In genomic region chr11:47248664-47249377, GRCh38 we compare ENCODE assay signal across 8 cellular contexts. TPM values are rescaled to one million over a fixed set of nuclear protein-coding genes. Genes with fewer than 3 reads are reported as not detected.
DNase-seq lines count a peak whose midpoint lies in the region; ATAC-seq and TF ChIP-seq lines count a peak whose summit lies in the region.

TSS of gene ACP2 (minus strand) at chr11:47248814. CDS start at chr11:47248789, 25 bp downstream.

- TF ChIP-seq CTCF in GM12872 (IDR thresholded peaks at IDR 0.05; ENCODE audit: insufficient read depth, low read depth, low read length): peak; percentile 59
- peak; percentile 26 for TF ChIP-seq CTCF in cardiac muscle cell (IDR thresholded peaks at IDR 0.05; ENCODE audit: low read depth, low read length)
- TF ChIP-seq CTCF in upper lobe of left lung (IDR thresholded peaks at IDR 0.05): peak in 2 of 6 experiments; percentile 31 to 37

- H3K27ac ChIP-seq in cardiac muscle cell (peak within 1 kb of the TSS; percentile 99), upper lobe of left lung (peak within 1 kb of the TSS; percentile 79 to 92 (median 92))

- H3K4me3 ChIP-seq in cardiac muscle cell (peak within 1 kb of the TSS; percentile 60), upper lobe of left lung (peak within 1 kb of the TSS; percentile 64 to 73 (median 68))

- H3K9me3 ChIP-seq in cardiac muscle cell (ENCODE audit: low read depth) (no peaks in the 10 kb centered on the region), upper lobe of left lung (no peaks in the 10 kb centered on the region)

- ATAC-seq in HG02571 (IDR thresholded peaks at IDR 0.05; ENCODE audit: unreplicated experiment): peak; percentile 91
- peak; percentile 96 to 97 for ATAC-seq in upper lobe of left lung (ENCODE audit: low FRiP score in 2 of 2)

- peak in 3 of 4 donors; percentile 46 to 82 (median 60) for TF ChIP-seq POLR2A in upper lobe of left lung (IDR thresholded peaks at IDR 0.05)

- H3K4me1 ChIP-seq in cardiac muscle cell (ENCODE audit: low read depth) (peaks cover 5% of the 10 kb centered on the region), upper lobe of left lung (peaks cover 23 to 40% (median 29%) of the 10 kb centered on the region in 4 donors)

- H3K27me3 ChIP-seq in cardiac muscle cell: no peaks in the 10 kb centered on the region
- H3K27me3 ChIP-seq in upper lobe of left lung: no peaks in the 10 kb centered on the region

- peak in 1 of 4 donors; percentile 21 for TF ChIP-seq EP300 in upper lobe of left lung (IDR thresholded peaks at IDR 0.05)

- 0% methylated on average over 3 to 44 of the region's 45 CpGs for WGBS in upper lobe of left lung, 2 donors

- peaks cover 24% of the 10 kb centered on the region for H3K36me3 ChIP-seq in cardiac muscle cell
- H3K36me3 ChIP-seq in upper lobe of left lung: peaks cover 0 to 23% (median 19%) of the 10 kb centered on the region in 4 donors

- intact Hi-C loops in posterior cingulate gyrus (cut with DNase I): loop anchor here (2.0 kb wide), 1 partner anchor 72 kb away; the partner anchor contains the start of gene ARFGAP2

- DNase-seq in NAMALWA (ENCODE audit: low spot score) (peak; percentile 94), SW 1271 (lab: John Stamatoyannopoulos, UW) (peak; percentile 73 to 86), cardiac muscle cell (ENCODE audit: low read depth in 1 of 2, low spot score in 1 of 2) (peak; percentile 92 to 93), posterior cingulate gyrus (peak; percentile 82 to 99 (median 92)), upper lobe of left lung (peak; percentile 95 to 96)
- peak; percentile 68 for DNase-seq in activated naive CD8-positive, alpha-beta T cell treated with anti-CD3 and anti-CD28 coated beads, Interleukin-2, amount 50 U/mL, for 16 hours (ENCODE audit: low read depth, low spot score)

RNA-seq across cellular contexts. Expression of gene ACP2, which starts in this region (rescaled TPM):
- total RNA-seq in cardiac muscle cell (87.7 and 94.0 TPM in 2 replicates), upper lobe of left lung (10 to 100 TPM; 37.0 to 78.6 (median 46.5) TPM)
- polyA plus RNA-seq in cardiac muscle cell: 67.1 and 67.5 TPM in 2 replicates

Comparison
In these comparisons a context has a peak if more than half of its experiments do, and no peak if none do; other contexts are left out.
1. Peak in every context shown above with its lines: DNase-seq, ATAC-seq, H3K4me3 ChIP-seq and H3K27ac ChIP-seq.